Comparison of ENCODE assay signal across 15 cellular contexts in the genomic region with DNA sequence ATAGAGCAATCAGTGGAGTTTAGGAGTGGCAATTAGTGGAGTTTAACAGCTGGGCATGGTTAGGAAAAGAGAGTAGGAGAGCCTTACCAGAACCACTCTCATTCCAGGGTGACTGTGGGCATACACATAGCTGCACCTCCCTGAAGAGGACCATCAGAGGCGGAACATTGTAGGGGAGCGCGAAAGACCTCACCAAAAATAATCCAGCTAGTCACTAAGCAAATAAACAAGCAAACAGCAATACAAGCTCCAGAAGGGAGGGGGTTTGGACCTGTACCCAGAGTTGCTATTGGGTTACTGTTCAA. TPM values are rescaled to one million over a fixed set of nuclear protein-coding genes. Genes with fewer than 3 reads are reported as not detected.
"Had no signal": no experiment of that assay in that cellular context is flagged by ENCODE, and none has a peak within 500 bp of the region (broad histone marks: within the 10 kb centered on the region; RNA-seq: fewer than 3 reads in every experiment).

No MANE protein-coding gene starts in this region.

- H3K9me3 ChIP-seq: transverse colon had no signal

- H3K36me3 ChIP-seq: brain microvascular endothelial cell, transverse colon had no signal

- H3K4me3 ChIP-seq: transverse colon had no signal

- ATAC-seq: activated T-cell treated with anti-CD3 and anti-CD28 coated beads, Interleukin-2, amount 50 U/mL, for 72 hours; esophagus mucosa; left lobe of liver; natural killer cell had no signal

- H3K27me3 ChIP-seq: brain microvascular endothelial cell had no signal

- DNase-seq: activated CD4-positive, alpha-beta T cell treated with anti-CD3 and anti-CD28 coated beads, Interleukin-2, amount 10 ng/mL, durations not matched to agents 7 days and 5 days; activated CD4-positive, CD25-positive, alpha-beta regulatory T cell; activated CD8-positive, alpha-beta memory T cell treated with anti-CD3 and anti-CD28 coated beads, Interleukin-2, amount 50 U/mL, for 48 hours; activated T-cell treated with anti-CD3 and anti-CD28 coated beads, Interleukin-2, amount 50 U/mL, for 72 hours; brain microvascular endothelial cell; natural killer cell; posterior cingulate gyrus; retina; stimulated activated CD4-positive, alpha-beta T cell treated with anti-CD3 and anti-CD28 coated beads, Interleukin-2, amount 100 ng/mL, for 48 hours; stimulated activated naive CD4-positive, alpha-beta T cell; SW 1271; transverse colon had no signal

- FAIRE-seq: endometrium had no signal

- H3K27ac ChIP-seq: brain microvascular endothelial cell, transverse colon had no signal

RNA-seq across cellular contexts. Expression of a gene that starts 4.1 kb away (rescaled TPM):
- total RNA-seq: activated CD4-positive, alpha-beta T cell treated with anti-CD3 and anti-CD28 coated beads, Interleukin-2, amount 10 ng/mL, durations not matched to agents 7 days and 5 days had no signal
